In genomic region chr19:47469419-47469700, GRCh38 we compare ENCODE assay signal across 22 cellular contexts. TPM values are rescaled to one million over a fixed set of nuclear protein-coding genes. Genes with fewer than 3 reads are reported as not detected.
"Had no signal": no experiment of that assay in that cellular context is flagged by ENCODE, and none has a peak within 500 bp of the region (broad histone marks: within the 10 kb centered on the region; RNA-seq: fewer than 3 reads in every experiment).

No MANE protein-coding gene starts in this region.

- H3K36me3 ChIP-seq: ascending aorta, breast epithelium, esophagus squamous epithelium, prostate gland, right lobe of liver, upper lobe of left lung had no signal

- H3K27ac ChIP-seq: ascending aorta, breast epithelium, hepatocyte, prostate gland, right lobe of liver, upper lobe of left lung had no signal

- H3K4me1 ChIP-seq: prostate gland, right lobe of liver had no signal

- H3K27me3 ChIP-seq: ascending aorta, right lobe of liver had no signal

- H3K9me3 ChIP-seq: ascending aorta, breast epithelium, esophagus squamous epithelium, prostate gland, right lobe of liver, upper lobe of left lung had no signal

- H3K4me3 ChIP-seq: ascending aorta, breast epithelium, esophagus squamous epithelium, hepatocyte, prostate gland, right lobe of liver, smooth muscle cell, upper lobe of left lung had no signal

- ATAC-seq: right lobe of liver; stimulated activated naive CD8-positive, alpha-beta T cell treated with anti-CD3 and anti-CD28 coated beads, Interleukin-15, amount 100 ng/mL, for 72 hours had no signal

- DNase-seq: activated CD4-positive, CD25-positive, alpha-beta regulatory T cell treated with anti-CD3 and anti-CD28 coated beads, Interleukin-2, amount 50 U/mL, for 72 hours; activated CD8-positive, alpha-beta memory T cell treated with anti-CD3 and anti-CD28 coated beads for 24 hours; activated CD8-positive, alpha-beta memory T cell treated with anti-CD3 and anti-CD28 coated beads, Interleukin-2, amount 50 U/mL, for 48 hours; activated effector memory CD4-positive, alpha-beta T cell treated with Interleukin-2 at 50 U/mL for 16 hours; activated naive CD4-positive, alpha-beta T cell treated with anti-CD3 and anti-CD28 coated beads, Interleukin-2, amount 50 U/mL, for 16 hours; activated T-cell treated with anti-CD3 and anti-CD28 coated beads, Interleukin-2, amount 50 U/mL, for 48 hours; effector memory CD4-positive, alpha-beta T cell; esophagus squamous epithelium; nephron progenitor cell; stimulated activated CD4-positive, alpha-beta T cell treated with anti-CD3 and anti-CD28 coated beads, Interleukin-4, amount 100 ng/mL, for 1 hour; stimulated activated naive CD8-positive, alpha-beta T cell treated with anti-CD3 and anti-CD28 coated beads, Interleukin-15, amount 100 ng/mL, for 72 hours; upper lobe of left lung had no signal

RNA-seq across cellular contexts. Expression of gene SLC8A2, which starts 2.3 kb away (rescaled TPM):
- total RNA-seq: ascending aorta, endothelial cell of umbilical vein, glomerular endothelial cell, lung microvascular endothelial cell, myocyte had no signal
- polyA plus RNA-seq: endothelial cell of umbilical vein had no signal

RNA-seq across cellular contexts. Expression of gene MEIS3, which starts 50.0 kb away (rescaled TPM):
- polyA plus RNA-seq: endothelial cell of umbilical vein had no signal
